Comparison of ENCODE assay signal across 10 cellular contexts in genomic region chr1:54480201-54480848, GRCh38.
DNase-seq lines count a peak whose midpoint lies in the region; ATAC-seq and TF ChIP-seq lines count a peak whose summit lies in the region.
"Had no signal": no experiment of that assay in that cellular context is flagged by ENCODE, and none has a peak within 500 bp of the region (broad histone marks: within the 10 kb centered on the region; RNA-seq: fewer than 3 reads in every experiment).

No MANE protein-coding gene starts in this region.

- peaks cover 40% of the 10 kb centered on the region for H3K27me3 Mint-ChIP-seq in GM23338 (ENCODE audit: insufficient read depth, low read depth, poor library complexity)
- H3K27me3 Mint-ChIP-seq in brain: peaks cover 4% of the 10 kb centered on the region
- no peaks in the 10 kb centered on the region for H3K27me3 Mint-ChIP-seq in neural crest cell (ENCODE audit: low read depth)

- no peak overlapping the region; the same call in 1 of the 2 replicates for H2AFZ ChIP-seq in GM23338

- H3K27ac Mint-ChIP-seq in GM23338: no peak overlapping the region; the same call in 1 of the 2 replicates
- H3K27ac Mint-ChIP-seq in brain: peak overlapping the region in 3 of 5 experiments; percentile 34 to 96 (median 79)
- peak overlapping the region; percentile 78 for H3K27ac Mint-ChIP-seq in neural crest cell (ENCODE audit: unreplicated experiment)

- no peak for TF ChIP-seq POLR2A in NB4 (IDR thresholded peaks at IDR 0.05; ENCODE audit: extremely low read depth, insufficient read length)

- ATAC-seq in GM23338: peak; percentile 47
- ATAC-seq in GM21367 (IDR thresholded peaks at IDR 0.05; ENCODE audit: unreplicated experiment): no peak
- ATAC-seq: right cardiac atrium had no signal

- H3K4me3 Mint-ChIP-seq in GM23338 (peak overlapping the region; percentile 35; the same call in 1 of the 3 replicates), brain (peak overlapping the region in 1 of 5 experiments; percentile 60), neural crest cell (no peak overlapping the region)

- H3K4me1 Mint-ChIP-seq in GM23338: peaks cover 63% of the 10 kb centered on the region
- peaks cover 59% of the 10 kb centered on the region for H3K4me1 Mint-ChIP-seq in brain
- H3K4me1 Mint-ChIP-seq in neural crest cell: peaks cover 52% of the 10 kb centered on the region

- H3F3A ChIP-seq in GM23338 (replicated peaks; ENCODE audit: low read depth): peaks cover 18% of the 10 kb centered on the region

- H3K9me3 ChIP-seq in ascending aorta: no peaks in the 10 kb centered on the region

- H3K4me3 ChIP-seq in GM23338 (peak overlapping the region; percentile 13), NB4 (ENCODE audit: low read depth, low read length) (no peak overlapping the region), ascending aorta (no peak overlapping the region)
- H3K4me3 ChIP-seq: coronary artery had no signal

- H3K4me1 ChIP-seq in GM23338 (ENCODE audit: insufficient read depth) (peaks cover 57% of the 10 kb centered on the region), ascending aorta (peaks cover 3 to 7% of the 10 kb centered on the region in 2 donors)

- DNase-seq in GM23338 (ENCODE audit: low spot score) (peak; percentile 88), NB4 (ENCODE audit: low read depth) (peak; percentile 67), neural crest cell (ENCODE audit: low read depth, low spot score) (no peak), ascending aorta (ENCODE audit: low spot score in 2 of 2) (no peak)
- no peak for DNase-seq in stimulated activated CD8-positive, alpha-beta memory T cell treated with anti-CD3 and anti-CD28 coated beads, Interleukin-4, amount 100 ng/mL, for 48 hours
- DNase-seq: NCI-H1436 had no signal

- no peak overlapping the region for H3K27ac ChIP-seq in GM23338 (ENCODE audit: low read depth)
- no peak overlapping the region for H3K27ac ChIP-seq in ascending aorta
- H3K27ac ChIP-seq: coronary artery had no signal

- H3K79me2 ChIP-seq in GM23338 (replicated peaks; ENCODE audit: insufficient read depth): no peaks in the 10 kb centered on the region

- no peak for TF ChIP-seq CTCF in GM23338 (conservative IDR thresholded peaks at IDR 0.05; ENCODE audit: low read depth in 2 of 2)
- no peak for TF ChIP-seq CTCF in NB4 (IDR thresholded peaks at IDR 0.05; ENCODE audit: low read depth, low read length)
- no peak for TF ChIP-seq CTCF in brain (conservative IDR thresholded peaks at IDR 0.05)
- no peak for TF ChIP-seq CTCF in neural crest cell (conservative IDR thresholded peaks at IDR 0.05)
- TF ChIP-seq CTCF in ascending aorta (IDR thresholded peaks at IDR 0.05): no peak

- H4K20me1 ChIP-seq in GM23338 (replicated peaks; ENCODE audit: insufficient read depth): no peaks in the 10 kb centered on the region

- H3K27me3 ChIP-seq in GM23338 (ENCODE audit: insufficient read depth): peaks cover 33% of the 10 kb centered on the region
- H3K27me3 ChIP-seq in ascending aorta: no peaks in the 10 kb centered on the region

- no peaks in the 10 kb centered on the region; the same call in 1 of the 2 replicates for H3K9me2 ChIP-seq in GM23338 (ENCODE audit: insufficient read depth)

- H3K9me3 Mint-ChIP-seq in GM23338 (no peaks in the 10 kb centered on the region; the same call in 2 of the 3 replicates), brain (peaks cover 0 to 6% (median 0%) of the 10 kb centered on the region in 5 experiments), neural crest cell (no peaks in the 10 kb centered on the region)

- H3K36me3 ChIP-seq in GM23338 (ENCODE audit: insufficient read depth) (no peaks in the 10 kb centered on the region; the same call in 1 of the 2 replicates), ascending aorta (no peaks in the 10 kb centered on the region)

- intact Hi-C loops in ascending aorta (cut with DNase I): no loop called here

- H3K36me3 Mint-ChIP-seq in GM23338 (ENCODE audit: low read depth) (no peaks in the 10 kb centered on the region), brain (no peaks in the 10 kb centered on the region), neural crest cell (ENCODE audit: low read depth) (no peaks in the 10 kb centered on the region)

- H3K4me2 ChIP-seq in GM23338: peak overlapping the region; percentile 64

TF ChIP-seq in GM23338, 12 proteins besides CTCF, POLR2A, EP300 and RAD21 (continues in another document):
- TF ChIP-seq ZNF462 (CRISPR knock-in tag; IDR thresholded peaks at IDR 0.05): 0 out of 2 replicates have a peak, but pooled peaks have one; percentile 18
- TF ChIP-seq REST (IDR thresholded peaks at IDR 0.05; ENCODE audit: unreplicated experiment): no peak
- TF ChIP-seq STAT1 (IDR thresholded peaks at IDR 0.05; ENCODE audit: unreplicated experiment): no peak

Comparison
In these comparisons a context has a peak if more than half of its experiments do, and no peak if none do; other contexts are left out.
1. DNase-seq: peak in GM23338 (single experiment) and NB4 (single experiment); none in neural crest cell (single experiment), ascending aorta (0 of 2) and stimulated activated CD8-positive, alpha-beta memory T cell treated with anti-CD3 and anti-CD28 coated beads, Interleukin-4, amount 100 ng/mL, for 48 hours (single experiment).